ENCODE assay signal across 17 cellular contexts in genomic region chr11:2122222-2122906, GRCh38. TPM values are rescaled to one million over a fixed set of nuclear protein-coding genes. Genes with fewer than 3 reads are reported as not detected.
DNase-seq lines count a peak whose midpoint lies in the region; ATAC-seq, FAIRE-seq and TF ChIP-seq lines count a peak whose summit lies in the region.
"Had no signal": no experiment of that assay in that cellular context is flagged by ENCODE, and none has a peak within 500 bp of the region (broad histone marks: within the 10 kb centered on the region; RNA-seq: fewer than 3 reads in every experiment).

No MANE protein-coding gene starts in this region.

- H3K27me3 ChIP-seq in HUES6 (ENCODE audit: control insufficient read depth, insufficient read depth, low read length): peaks cover 7% of the 10 kb centered on the region
- peaks cover 15% of the 10 kb centered on the region for H3K27me3 ChIP-seq in mammary epithelial cell (ENCODE audit: insufficient read depth, low read length)
- H3K27me3 ChIP-seq in mesenchymal stem cell (ENCODE audit: control insufficient read depth in 1 of 2, insufficient read depth in 1 of 2, low read length in 2 of 2): peaks cover 0 to 21% of the 10 kb centered on the region in 2 experiments
- peaks cover 8% of the 10 kb centered on the region for H3K27me3 ChIP-seq in effector memory CD4-positive, alpha-beta T cell (replicated peaks; ENCODE audit: control insufficient read depth, insufficient read depth, low read length, poor library complexity, severe bottlenecking)
- H3K27me3 ChIP-seq: uterus had no signal

- DNase-seq in A549 (ENCODE audit: low read depth in 1 of 2, low spot score in 1 of 2): no peak
- DNase-seq in mammary epithelial cell: peak; percentile 61
- DNase-seq in mesenchymal stem cell: peak; percentile 60
- no peak for DNase-seq in ecto neural progenitor cell (ENCODE audit: low spot score)
- DNase-seq in effector memory CD4-positive, alpha-beta T cell: no peak
- DNase-seq: activated CD8-positive, alpha-beta T cell treated with anti-CD3 and anti-CD28 coated beads, Interleukin-2, amount 10 ng/mL, durations not matched to agents 7 days and 5 days; activated naive CD4-positive, alpha-beta T cell treated with anti-CD3 and anti-CD28 coated beads for 36 hours; left ventricle myocardium inferior; NCI-H1417 treated with DMSO at 0.1 percent for 48 hours; NCI-H524 treated with DMSO at 0.1 percent for 48 hours; uterus had no signal

- H3K79me1 ChIP-seq in mesenchymal stem cell (replicated peaks; ENCODE audit: low read length, poor library complexity, severe bottlenecking): no peaks in the 10 kb centered on the region

- intact Hi-C loops in mammary epithelial cell (cut with micrococcal nuclease): no loop called here

- no peak overlapping the region for H2AK5ac ChIP-seq in mesenchymal stem cell (ENCODE audit: low read length, severe bottlenecking)

- peak overlapping the region; percentile 42 to 68 for H2BK12ac ChIP-seq in mesenchymal stem cell (ENCODE audit: low read length in 2 of 2)

- H3K4me2 ChIP-seq in A549 (no peak overlapping the region), mammary epithelial cell (ENCODE audit: insufficient read depth, low read depth, low read length) (no peak overlapping the region), mesenchymal stem cell (ENCODE audit: low read length, poor library complexity, severe bottlenecking) (peak overlapping the region; percentile 10)

- H3K4me1 ChIP-seq in A549 (no peaks in the 10 kb centered on the region), HUES6 (ENCODE audit: control insufficient read depth, insufficient read depth, low read length) (peaks cover 14% of the 10 kb centered on the region; the same call in 1 of the 2 replicates), mammary epithelial cell (ENCODE audit: insufficient read depth, low read length) (no peaks in the 10 kb centered on the region), mesenchymal stem cell (ENCODE audit: control insufficient read depth, insufficient read depth, low read depth, low read length) (peaks cover 18% of the 10 kb centered on the region)
- no peaks in the 10 kb centered on the region for H3K4me1 ChIP-seq in effector memory CD4-positive, alpha-beta T cell (ENCODE audit: control insufficient read depth, insufficient read depth, low read length, poor library complexity, severe bottlenecking)
- H3K4me1 ChIP-seq: left ventricle myocardium inferior, uterus had no signal

- TF ChIP-seq EP300 in A549 (IDR thresholded peaks at IDR 0.05): no peak

- no peak; a peak in 1 of 6 replicates for ATAC-seq in A549
- no peak for ATAC-seq in HG02642 (IDR thresholded peaks at IDR 0.05; ENCODE audit: poor library complexity, unreplicated experiment)
- no peak for ATAC-seq in HG03095 (IDR thresholded peaks at IDR 0.05; ENCODE audit: unreplicated experiment)
- ATAC-seq: activated CD8-positive, alpha-beta T cell treated with anti-CD3 and anti-CD28 coated beads, Interleukin-2, amount 10 ng/mL, durations not matched to agents 7 days and 5 days had no signal

- H3K18ac ChIP-seq in mesenchymal stem cell (ENCODE audit: low read depth in 1 of 2, low read length in 2 of 2): peak overlapping the region; percentile 23 to 54

- WGBS in A549 (ENCODE audit: missing lambda C conversion rate): 61% methylated on average over 8 of the region's 19 CpGs
- 100% methylated on average over 1 of the region's 19 CpGs for WGBS in mammary epithelial cell (ENCODE audit: low coverage, missing lambda C conversion rate)
- whole genome bisulfite sequencing in mesenchymal stem cell: 26% methylated on average over 19 of the region's 19 CpGs

- H3K4ac ChIP-seq in mesenchymal stem cell (ENCODE audit: low read depth in 1 of 2, low read length in 2 of 2): peak overlapping the region in 1 of 2 experiments; percentile 24

- in situ Hi-C loops in mammary epithelial cell (cut with MboI; ENCODE audit: low sequenced_read_pairs in 2 of 2): no loop called here

- POLR2A ChIA-PET in A549 (lab: Yijun Ruan, JAX): no interaction called here

- no peak for TF ChIP-seq RAD21 in A549 (conservative IDR thresholded peaks at IDR 0.05 in 1 of 2, IDR thresholded peaks at IDR 0.05 in 1 of 2)

- peak overlapping the region; percentile 46 for H2BK5ac ChIP-seq in mesenchymal stem cell (ENCODE audit: low read depth, low read length, poor library complexity, severe bottlenecking)

- H3K27ac ChIP-seq in A549 (no peak overlapping the region), HUES6 (ENCODE audit: low read depth, low read length) (no peak overlapping the region), mammary epithelial cell (ENCODE audit: insufficient read depth, low read depth, low read length) (no peak overlapping the region), mesenchymal stem cell (ENCODE audit: low read length, poor library complexity, severe bottlenecking) (no peak overlapping the region)
- H3K27ac ChIP-seq in effector memory CD4-positive, alpha-beta T cell (ENCODE audit: insufficient read depth, low read length, poor library complexity, severe bottlenecking): no peak overlapping the region
- H3K27ac ChIP-seq: coronary artery, left ventricle myocardium inferior, RWPE1, uterus had no signal

- FAIRE-seq in A549 (lab: Jason Lieb, UNC): no peak

- H4K20me1 ChIP-seq in mammary epithelial cell (ENCODE audit: insufficient read depth, low read length): no peaks in the 10 kb centered on the region

- dilution Hi-C loops in mammary epithelial cell (cut with HindIII; ENCODE audit: low sequenced_read_pairs): no loop called here

- peak overlapping the region; percentile 78 for H4K91ac ChIP-seq in mesenchymal stem cell (ENCODE audit: low read length)

- H3K23ac ChIP-seq in mesenchymal stem cell (ENCODE audit: low read length in 2 of 2): no peak overlapping the region

- H3K36me3 ChIP-seq in HUES6 (ENCODE audit: control insufficient read depth, insufficient read depth, low read length) (no peaks in the 10 kb centered on the region), mammary epithelial cell (ENCODE audit: insufficient read depth, low read length) (no peaks in the 10 kb centered on the region), mesenchymal stem cell (ENCODE audit: control insufficient read depth in 1 of 2, insufficient read depth in 2 of 2, low read depth in 1 of 2, low read length in 2 of 2) (no peaks in the 10 kb centered on the region)
- no peaks in the 10 kb centered on the region for H3K36me3 ChIP-seq in effector memory CD4-positive, alpha-beta T cell (ENCODE audit: control insufficient read depth, insufficient read depth, low read length)
- H3K36me3 ChIP-seq: left ventricle myocardium inferior, uterus had no signal

- H3K4me3 ChIP-seq in A549 (no peak overlapping the region), HUES6 (ENCODE audit: low read depth, low read length) (peak overlapping the region; percentile 23; the same call in 1 of the 2 replicates), mammary epithelial cell (replicated peaks in 1 of 3; ENCODE audit: insufficient read depth in 1 of 3, low read depth in 2 of 3, low read length in 3 of 3) (no peak overlapping the region), mesenchymal stem cell (ENCODE audit: insufficient read depth in 1 of 2, low read depth in 1 of 2, low read length in 2 of 2) (no peak overlapping the region)
- no peak overlapping the region for H3K4me3 ChIP-seq in effector memory CD4-positive, alpha-beta T cell (ENCODE audit: insufficient read depth, low read depth, low read length, poor library complexity, severe bottlenecking)
- H3K4me3 ChIP-seq: coronary artery, left ventricle myocardium inferior, uterus had no signal

- H2AFZ ChIP-seq in mammary epithelial cell (ENCODE audit: low read depth, low read length) (no peak overlapping the region), mesenchymal stem cell (ENCODE audit: low read depth, low read length) (no peak overlapping the region)

- H2BK15ac ChIP-seq in mesenchymal stem cell (ENCODE audit: low read depth, poor library complexity, severe bottlenecking): no peak overlapping the region

- H3K79me2 ChIP-seq in mammary epithelial cell (ENCODE audit: insufficient read depth, low read length): no peaks in the 10 kb centered on the region

- BruUV-seq in mammary epithelial cell (replicated peaks; lab: Mats Ljungman, UMichigan): no TSS peak

- H3K9me3 ChIP-seq in A549 (peaks cover 9% of the 10 kb centered on the region), HUES6 (ENCODE audit: control insufficient read depth, insufficient read depth, low read depth, low read length) (peaks cover 6% of the 10 kb centered on the region), mammary epithelial cell (replicated peaks; ENCODE audit: insufficient read depth, low read length) (peaks cover under 1% of the 10 kb centered on the region), mesenchymal stem cell (ENCODE audit: control insufficient read depth, low read length) (peaks cover 12% of the 10 kb centered on the region)
- H3K9me3 ChIP-seq in effector memory CD4-positive, alpha-beta T cell (ENCODE audit: control insufficient read depth, low read length): no peaks in the 10 kb centered on the region
- H3K9me3 ChIP-seq: uterus had no signal

- peak overlapping the region; percentile 74 for H4K8ac ChIP-seq in mesenchymal stem cell (ENCODE audit: low read length)

- H2BK120ac ChIP-seq in mesenchymal stem cell (ENCODE audit: low read depth, low read length): peak overlapping the region; percentile 57

- TF ChIP-seq CTCF in A549 (IDR thresholded peaks at IDR 0.05): no peak
- TF ChIP-seq CTCF in mammary epithelial cell (conservative IDR thresholded peaks at IDR 0.05 in 1 of 2, IDR thresholded peaks at IDR 0.05 in 1 of 2; ENCODE audit: extremely low read depth in 1 of 2, insufficient read depth in 1 of 2, low read depth in 1 of 2, low read length in 2 of 2): no peak

- no peak for TF ChIP-seq POLR2A in A549 (IDR thresholded peaks at IDR 0.05; ENCODE audit: low read length)

- CTCF ChIA-PET in A549 (lab: Yijun Ruan, JAX): interaction anchor here (1.3 to 3.4 kb wide), 2 partner anchors 29 to 84 kb away, joined by 5 to 22 read pairs; no protein-coding TSS in a partner anchor
- CTCF ChIA-PET in mammary epithelial cell (lab: Charles Lee; ENCODE audit: low non-redundant PET): no interaction called here

- H3K9ac ChIP-seq in HUES6 (ENCODE audit: low read length) (no peak overlapping the region), mammary epithelial cell (ENCODE audit: insufficient read depth, low read length) (no peak overlapping the region), mesenchymal stem cell (ENCODE audit: low read length) (no peak overlapping the region)

- peak overlapping the region in 1 of 2 experiments; percentile 61 for H3K14ac ChIP-seq in mesenchymal stem cell (ENCODE audit: low read length in 2 of 2)

RNA-seq across cellular contexts. Expression of gene IGF2, which starts 16.8 kb away (rescaled TPM):
- polyA plus RNA-seq in A549 (2011; rRNA removed) (2.0 and 4.9 TPM in 2 replicates), A549 (2017; fragmentation: RNase III; extraction: RNeasy Plus Mini Kit Qiagen cat#74134 plus additional on column Dnase treatment) (1.1 to 4.2 TPM (median 2.9 TPM) in 3 replicates), mammary epithelial cell (0.01 TPM)
- 1.4 and 1.6 TPM in 2 replicates for polyA plus RNA-seq in A549 (2012; cell fraction: cytosol; rRNA removed)
- polyA plus RNA-seq in A549 (2012; cell fraction: nucleus; rRNA removed): 1.3 and 1.7 TPM in 2 replicates
- 8.9 and 10.0 TPM in 2 replicates for polyA minus RNA-seq in A549 (2011; rRNA and poly(A)+ RNA removed)
- under 1 TPM in 1 of 2 donors, not detected in 1; under 0.01 TPM for total RNA-seq in mammary epithelial cell
- not detected for polyA minus RNA-seq in mammary epithelial cell
- 374 TPM for polyA plus RNA-seq in mesenchymal stem cell (2013, experiment 1 of 2)
- 355 TPM for polyA plus RNA-seq in mesenchymal stem cell (2013, experiment 2 of 2)
- total RNA-seq: activated CD8-positive, alpha-beta T cell treated with anti-CD3 and anti-CD28 coated beads, Interleukin-2, amount 10 ng/mL, durations not matched to agents 7 days and 5 days had no signal

RNA-seq across cellular contexts. Expression of gene INS, which starts 38.6 kb away (rescaled TPM):
- polyA plus RNA-seq in A549 (2011; rRNA removed): not detected in 2 replicates
- polyA plus RNA-seq in A549 (2012; cell fraction: cytosol; rRNA removed): not detected in 2 replicates
- polyA plus RNA-seq in A549 (2012; cell fraction: nucleus; rRNA removed): not detected in 2 replicates
- polyA plus RNA-seq in A549 (2017; fragmentation: RNase III; extraction: RNeasy Plus Mini Kit Qiagen cat#74134 plus additional on column Dnase treatment): not detected in 3 replicates
- polyA minus RNA-seq in A549 (2011; rRNA and poly(A)+ RNA removed): not detected in 2 replicates
- not detected for total RNA-seq in mammary epithelial cell
- not detected for polyA plus RNA-seq in mammary epithelial cell
- not detected for polyA minus RNA-seq in mammary epithelial cell
- polyA plus RNA-seq in mesenchymal stem cell (2013, experiment 1 of 2): not detected
- not detected for polyA plus RNA-seq in mesenchymal stem cell (2013, experiment 2 of 2)
- total RNA-seq: activated CD8-positive, alpha-beta T cell treated with anti-CD3 and anti-CD28 coated beads, Interleukin-2, amount 10 ng/mL, durations not matched to agents 7 days and 5 days; activated naive CD4-positive, alpha-beta T cell treated with anti-CD3 and anti-CD28 coated beads for 36 hours; left ventricle myocardium inferior; neural crest cell; uterus had no signal

RNA-seq across cellular contexts. Expression of gene TH, which starts 49.3 kb away (rescaled TPM):
- polyA plus RNA-seq in A549 (2011; rRNA removed) (not detected in 2 replicates), A549 (2017; fragmentation: RNase III; extraction: RNeasy Plus Mini Kit Qiagen cat#74134 plus additional on column Dnase treatment) (not detected in 3 replicates), mammary epithelial cell (0.16 TPM)
- 0.04 TPM in 2 replicates for polyA plus RNA-seq in A549 (2012; cell fraction: cytosol; rRNA removed)
- 0.05 and 0.06 TPM in 2 replicates for polyA plus RNA-seq in A549 (2012; cell fraction: nucleus; rRNA removed)
- polyA minus RNA-seq in A549 (2011; rRNA and poly(A)+ RNA removed): 0.15 TPM in 1 of 2 replicates, not detected in the other
- under 1 TPM in 1 of 2 donors, not detected in 1; 0.61 TPM for total RNA-seq in mammary epithelial cell
- not detected for polyA minus RNA-seq in mammary epithelial cell
- not detected for polyA plus RNA-seq in mesenchymal stem cell (2013, experiment 1 of 2)
- polyA plus RNA-seq in mesenchymal stem cell (2013, experiment 2 of 2): not detected
- total RNA-seq: activated CD8-positive, alpha-beta T cell treated with anti-CD3 and anti-CD28 coated beads, Interleukin-2, amount 10 ng/mL, durations not matched to agents 7 days and 5 days; activated naive CD4-positive, alpha-beta T cell treated with anti-CD3 and anti-CD28 coated beads for 36 hours; left ventricle myocardium inferior had no signal

Comparison
In these comparisons a context has a peak if more than half of its experiments do, and no peak if none do; other contexts are left out.
1. DNase-seq: peak in mammary epithelial cell (single experiment) and mesenchymal stem cell (single experiment); none in A549 (0 of 2), ecto neural progenitor cell (single experiment) and effector memory CD4-positive, alpha-beta T cell (0 of 3).